Comparison of ENCODE assay signal across 2 cellular contexts in the genomic region with DNA sequence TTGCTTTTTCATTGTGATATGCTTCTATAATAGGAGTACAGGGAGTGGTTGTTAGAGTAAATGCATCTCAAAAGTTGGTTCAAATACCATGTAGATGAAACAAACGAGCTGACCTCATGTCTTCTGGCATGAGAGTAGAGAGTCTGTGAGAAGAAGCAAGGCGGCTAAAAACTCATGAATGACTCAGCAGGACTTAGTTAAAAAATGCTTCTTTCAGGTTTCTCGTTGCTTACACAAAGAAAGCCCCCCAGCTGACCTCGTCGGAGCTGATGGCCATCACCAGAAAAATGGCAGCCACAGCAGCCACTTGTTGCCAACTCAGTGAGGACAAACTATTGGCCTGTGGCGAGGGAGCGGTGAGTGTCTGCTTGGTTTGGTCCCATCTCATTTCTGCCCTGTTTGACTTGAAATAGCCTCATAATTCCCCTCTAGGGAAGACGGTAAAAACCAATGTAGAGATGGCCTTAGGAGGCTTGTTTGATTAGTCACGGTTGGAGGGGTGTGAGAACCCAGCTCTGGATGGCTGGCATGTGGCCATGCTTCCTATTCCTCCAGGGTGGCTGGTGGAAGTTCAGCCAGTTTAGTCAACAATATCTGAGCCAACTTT.
TF ChIP-seq lines count a peak whose summit lies in the region.

No MANE protein-coding gene starts in this region.

TF ChIP-seq in IMR-90, 13 proteins besides CTCF, POLR2A, EP300 and RAD21:
- TF ChIP-seq CHD1 (IDR thresholded peaks at IDR 0.05; ENCODE audit: low read depth, low read length) (no peak), MAZ (IDR thresholded peaks at IDR 0.05; ENCODE audit: borderline replicate concordance, low read depth, low read length) (no peak), FOS (IDR thresholded peaks at IDR 0.05; ENCODE audit: low read depth, low read length) (no peak), MAFK (IDR thresholded peaks at IDR 0.05; ENCODE audit: low read depth, low read length) (peak; percentile 61), NFE2L2 (IDR thresholded peaks at IDR 0.05; ENCODE audit: low read depth, low read length) (peak; percentile 93), BHLHE40 (IDR thresholded peaks at IDR 0.05; ENCODE audit: low read depth, low read length) (no peak)
- TF ChIP-seq, protein P1, sequence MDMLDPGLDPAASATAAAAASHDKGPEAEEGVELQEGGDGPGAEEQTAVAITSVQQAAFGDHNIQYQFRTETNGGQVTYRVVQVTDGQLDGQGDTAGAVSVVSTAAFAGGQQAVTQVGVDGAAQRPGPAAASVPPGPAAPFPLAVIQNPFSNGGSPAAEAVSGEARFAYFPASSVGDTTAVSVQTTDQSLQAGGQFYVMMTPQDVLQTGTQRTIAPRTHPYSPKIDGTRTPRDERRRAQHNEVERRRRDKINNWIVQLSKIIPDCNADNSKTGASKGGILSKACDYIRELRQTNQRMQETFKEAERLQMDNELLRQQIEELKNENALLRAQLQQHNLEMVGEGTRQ (IDR thresholded peaks at IDR 0.05; ENCODE audit: low read depth, low read length) = no peak

TF ChIP-seq in SK-N-SH, 30 proteins besides CTCF, POLR2A, EP300 and RAD21:
- TF ChIP-seq RCOR1 (IDR thresholded peaks at IDR 0.05; ENCODE audit: low read length) (no peak), RFX5 (IDR thresholded peaks at IDR 0.05; ENCODE audit: low read length) (no peak), FOSL2 (IDR thresholded peaks at IDR 0.05; ENCODE audit: borderline replicate concordance, low read depth) (peak; percentile 4; the same call in 1 of the 2 replicates), IRF3 (IDR thresholded peaks at IDR 0.05; ENCODE audit: low read depth, low read length) (no peak)
- TF ChIP-seq, protein P1 (IDR thresholded peaks at IDR 0.05; ENCODE audit: borderline replicate concordance, low read depth, low read length) = no peak
